In the genomic region with DNA sequence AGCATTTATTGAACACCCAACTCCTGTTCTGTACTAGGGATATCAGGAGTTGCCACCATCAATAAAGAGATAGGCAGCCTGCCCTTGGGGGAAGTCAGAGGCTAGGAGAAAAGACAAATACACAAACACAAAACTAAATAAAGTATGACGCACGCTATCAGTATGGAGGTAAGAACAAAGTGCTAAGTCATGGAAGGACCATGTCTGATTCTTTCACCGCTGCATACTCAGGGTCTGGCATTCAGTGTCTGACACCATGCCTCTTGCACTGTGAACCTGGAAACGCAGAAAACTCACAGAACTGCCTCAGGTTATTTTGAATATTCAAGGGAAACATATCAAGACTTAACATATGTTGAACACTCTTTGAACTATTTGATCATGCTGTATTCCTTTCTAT, we compare ENCODE assay signal across 2 cellular contexts.
TF ChIP-seq lines count a peak whose summit lies in the region.

No MANE protein-coding gene starts in this region.

TF ChIP-seq in HepG2, 621 proteins besides CTCF, POLR2A, EP300 and RAD21:
- peak; percentile 31; the same call in 1 of the 2 replicates for TF ChIP-seq NFE2L2 (IDR thresholded peaks at IDR 0.05; ENCODE audit: low read length)
- TF ChIP-seq ZEB1 (IDR thresholded peaks at IDR 0.05; ENCODE audit: insufficient replicate concordance, low read depth): no peak
- TF ChIP-seq ZNF317 (CRISPR knock-in tag; IDR thresholded peaks at IDR 0.05): no peak
- TF ChIP-seq ZNF20 (CRISPR knock-in tag; IDR thresholded peaks at IDR 0.05): no peak
- no peak for TF ChIP-seq HOMEZ (CRISPR knock-in tag; IDR thresholded peaks at IDR 0.05; ENCODE audit: low read depth)
- TF ChIP-seq FOSL2 (CRISPR knock-in tag; IDR thresholded peaks at IDR 0.05): 0 out of 2 replicates have a peak, but pooled peaks have one; percentile 13
- no peak for TF ChIP-seq ATM (IDR thresholded peaks at IDR 0.05; ENCODE audit: borderline replicate concordance)
- no peak for TF ChIP-seq KLF13 (CRISPR knock-in tag; IDR thresholded peaks at IDR 0.05)
- TF ChIP-seq IRX3 (CRISPR knock-in tag; IDR thresholded peaks at IDR 0.05; ENCODE audit: borderline replicate concordance, low read depth): no peak
- TF ChIP-seq NFATC3 (CRISPR knock-in tag; IDR thresholded peaks at IDR 0.05): no peak
- TF ChIP-seq, protein P1, sequence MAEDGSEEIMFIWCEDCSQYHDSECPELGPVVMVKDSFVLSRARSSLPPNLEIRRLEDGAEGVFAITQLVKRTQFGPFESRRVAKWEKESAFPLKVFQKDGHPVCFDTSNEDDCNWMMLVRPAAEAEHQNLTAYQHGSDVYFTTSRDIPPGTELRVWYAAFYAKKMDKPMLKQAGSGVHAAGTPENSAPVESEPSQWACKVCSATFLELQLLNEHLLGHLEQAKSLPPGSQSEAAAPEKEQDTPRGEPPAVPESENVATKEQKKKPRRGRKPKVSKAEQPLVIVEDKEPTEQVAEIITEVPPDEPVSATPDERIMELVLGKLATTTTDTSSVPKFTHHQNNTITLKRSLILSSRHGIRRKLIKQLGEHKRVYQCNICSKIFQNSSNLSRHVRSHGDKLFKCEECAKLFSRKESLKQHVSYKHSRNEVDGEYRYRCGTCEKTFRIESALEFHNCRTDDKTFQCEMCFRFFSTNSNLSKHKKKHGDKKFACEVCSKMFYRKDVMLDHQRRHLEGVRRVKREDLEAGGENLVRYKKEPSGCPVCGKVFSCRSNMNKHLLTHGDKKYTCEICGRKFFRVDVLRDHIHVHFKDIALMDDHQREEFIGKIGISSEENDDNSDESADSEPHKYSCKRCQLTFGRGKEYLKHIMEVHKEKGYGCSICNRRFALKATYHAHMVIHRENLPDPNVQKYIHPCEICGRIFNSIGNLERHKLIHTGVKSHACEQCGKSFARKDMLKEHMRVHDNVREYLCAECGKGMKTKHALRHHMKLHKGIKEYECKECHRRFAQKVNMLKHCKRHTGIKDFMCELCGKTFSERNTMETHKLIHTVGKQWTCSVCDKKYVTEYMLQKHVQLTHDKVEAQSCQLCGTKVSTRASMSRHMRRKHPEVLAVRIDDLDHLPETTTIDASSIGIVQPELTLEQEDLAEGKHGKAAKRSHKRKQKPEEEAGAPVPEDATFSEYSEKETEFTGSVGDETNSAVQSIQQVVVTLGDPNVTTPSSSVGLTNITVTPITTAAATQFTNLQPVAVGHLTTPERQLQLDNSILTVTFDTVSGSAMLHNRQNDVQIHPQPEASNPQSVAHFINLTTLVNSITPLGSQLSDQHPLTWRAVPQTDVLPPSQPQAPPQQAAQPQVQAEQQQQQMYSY (CRISPR knock-in tag; IDR thresholded peaks at IDR 0.05): no peak
- no peak for TF ChIP-seq SMYD3 (CRISPR knock-in tag; IDR thresholded peaks at IDR 0.05)
- no peak for TF ChIP-seq ATF7-NPFF (CRISPR knock-in tag; IDR thresholded peaks at IDR 0.05; ENCODE audit: low read depth)
- TF ChIP-seq ZBTB21 (CRISPR knock-in tag; IDR thresholded peaks at IDR 0.05): no peak
- TF ChIP-seq, protein P2, sequence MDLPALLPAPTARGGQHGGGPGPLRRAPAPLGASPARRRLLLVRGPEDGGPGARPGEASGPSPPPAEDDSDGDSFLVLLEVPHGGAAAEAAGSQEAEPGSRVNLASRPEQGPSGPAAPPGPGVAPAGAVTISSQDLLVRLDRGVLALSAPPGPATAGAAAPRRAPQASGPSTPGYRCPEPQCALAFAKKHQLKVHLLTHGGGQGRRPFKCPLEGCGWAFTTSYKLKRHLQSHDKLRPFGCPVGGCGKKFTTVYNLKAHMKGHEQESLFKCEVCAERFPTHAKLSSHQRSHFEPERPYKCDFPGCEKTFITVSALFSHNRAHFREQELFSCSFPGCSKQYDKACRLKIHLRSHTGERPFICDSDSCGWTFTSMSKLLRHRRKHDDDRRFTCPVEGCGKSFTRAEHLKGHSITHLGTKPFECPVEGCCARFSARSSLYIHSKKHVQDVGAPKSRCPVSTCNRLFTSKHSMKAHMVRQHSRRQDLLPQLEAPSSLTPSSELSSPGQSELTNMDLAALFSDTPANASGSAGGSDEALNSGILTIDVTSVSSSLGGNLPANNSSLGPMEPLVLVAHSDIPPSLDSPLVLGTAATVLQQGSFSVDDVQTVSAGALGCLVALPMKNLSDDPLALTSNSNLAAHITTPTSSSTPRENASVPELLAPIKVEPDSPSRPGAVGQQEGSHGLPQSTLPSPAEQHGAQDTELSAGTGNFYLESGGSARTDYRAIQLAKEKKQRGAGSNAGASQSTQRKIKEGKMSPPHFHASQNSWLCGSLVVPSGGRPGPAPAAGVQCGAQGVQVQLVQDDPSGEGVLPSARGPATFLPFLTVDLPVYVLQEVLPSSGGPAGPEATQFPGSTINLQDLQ (CRISPR knock-in tag; IDR thresholded peaks at IDR 0.05): no peak
- TF ChIP-seq, protein P3, sequence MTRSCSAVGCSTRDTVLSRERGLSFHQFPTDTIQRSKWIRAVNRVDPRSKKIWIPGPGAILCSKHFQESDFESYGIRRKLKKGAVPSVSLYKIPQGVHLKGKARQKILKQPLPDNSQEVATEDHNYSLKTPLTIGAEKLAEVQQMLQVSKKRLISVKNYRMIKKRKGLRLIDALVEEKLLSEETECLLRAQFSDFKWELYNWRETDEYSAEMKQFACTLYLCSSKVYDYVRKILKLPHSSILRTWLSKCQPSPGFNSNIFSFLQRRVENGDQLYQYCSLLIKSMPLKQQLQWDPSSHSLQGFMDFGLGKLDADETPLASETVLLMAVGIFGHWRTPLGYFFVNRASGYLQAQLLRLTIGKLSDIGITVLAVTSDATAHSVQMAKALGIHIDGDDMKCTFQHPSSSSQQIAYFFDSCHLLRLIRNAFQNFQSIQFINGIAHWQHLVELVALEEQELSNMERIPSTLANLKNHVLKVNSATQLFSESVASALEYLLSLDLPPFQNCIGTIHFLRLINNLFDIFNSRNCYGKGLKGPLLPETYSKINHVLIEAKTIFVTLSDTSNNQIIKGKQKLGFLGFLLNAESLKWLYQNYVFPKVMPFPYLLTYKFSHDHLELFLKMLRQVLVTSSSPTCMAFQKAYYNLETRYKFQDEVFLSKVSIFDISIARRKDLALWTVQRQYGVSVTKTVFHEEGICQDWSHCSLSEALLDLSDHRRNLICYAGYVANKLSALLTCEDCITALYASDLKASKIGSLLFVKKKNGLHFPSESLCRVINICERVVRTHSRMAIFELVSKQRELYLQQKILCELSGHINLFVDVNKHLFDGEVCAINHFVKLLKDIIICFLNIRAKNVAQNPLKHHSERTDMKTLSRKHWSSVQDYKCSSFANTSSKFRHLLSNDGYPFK (CRISPR knock-in tag; IDR thresholded peaks at IDR 0.05; ENCODE audit: borderline replicate concordance): no peak

TF ChIP-seq in IMR-90, 13 proteins besides CTCF, POLR2A, EP300 and RAD21:
- 0 out of 2 replicates have a peak, but pooled peaks have one; percentile 17 for TF ChIP-seq NFE2L2 (IDR thresholded peaks at IDR 0.05; ENCODE audit: low read depth, low read length)
- TF ChIP-seq SMC3 (IDR thresholded peaks at IDR 0.05; ENCODE audit: low read depth, low read length): no peak
